ENCODE assay signal across 16 cellular contexts in genomic region chr7:116801092-116801710, GRCh38.
DNase-seq lines count a peak whose midpoint lies in the region; ATAC-seq, FAIRE-seq and TF ChIP-seq lines count a peak whose summit lies in the region.
"Had no signal": no experiment of that assay in that cellular context is flagged by ENCODE, and none has a peak within 500 bp of the region (broad histone marks: within the 10 kb centered on the region; RNA-seq: fewer than 3 reads in every experiment).

No MANE protein-coding gene starts in this region.

- H3K4me3 ChIP-seq in naive thymus-derived CD4-positive, alpha-beta T cell (ENCODE audit: low read length): no peak overlapping the region
- H3K4me3 ChIP-seq in coronary artery: no peak overlapping the region
- H3K4me3 ChIP-seq: vagina had no signal

- ATAC-seq in naive thymus-derived CD4-positive, alpha-beta T cell: no peak
- ATAC-seq: T-helper 17 cell had no signal

- H3K9me3 ChIP-seq in naive thymus-derived CD4-positive, alpha-beta T cell (ENCODE audit: control insufficient read depth in 2 of 3, low read length in 3 of 3): no peaks in the 10 kb centered on the region
- H3K9me3 ChIP-seq: BE2C, vagina had no signal

- H3K27me3 Mint-ChIP-seq in naive thymus-derived CD4-positive, alpha-beta T cell: peaks cover 5 to 20% (median 17%) of the 10 kb centered on the region in 5 donors

- CTCF ChIA-PET in naive thymus-derived CD4-positive, alpha-beta T cell (lab: Charles Lee): interaction anchor here (0.6 kb wide), 1 partner anchor 100 kb away, joined by 3 read pairs; no protein-coding TSS in a partner anchor

- H3K4me1 ChIP-seq in naive thymus-derived CD4-positive, alpha-beta T cell (ENCODE audit: control insufficient read depth in 2 of 2, insufficient read depth in 2 of 2, low read length in 2 of 2): no peaks in the 10 kb centered on the region
- H3K4me1 ChIP-seq: BE2C had no signal

- H3K27ac Mint-ChIP-seq in naive thymus-derived CD4-positive, alpha-beta T cell: no peak overlapping the region
- H3K27ac Mint-ChIP-seq: dendritic cell treated with granulocyte-macrophage colony-stimulating factor and Interleukin-4, amounts not matched to agents 40 ng/mL and 50 ng/mL, for 4 days; IgD-negative memory B cell; T-helper 17 cell had no signal

- FAIRE-seq in TTC549 (lab: Jason Lieb, UNC): peak; percentile 43

- H3K27me3 ChIP-seq in naive thymus-derived CD4-positive, alpha-beta T cell (ENCODE audit: control insufficient read depth in 2 of 2, insufficient read depth in 2 of 2, low read length in 2 of 2): no peaks in the 10 kb centered on the region
- H3K27me3 ChIP-seq: vagina had no signal

- DNase-seq in A172 (ENCODE audit: low spot score) (peak; percentile 34), HCEC 1CT (peak; percentile 84), hepatic stellate cell (ENCODE audit: low spot score) (peak; percentile 57), NAMALWA (ENCODE audit: low spot score) (no peak), coronary artery (ENCODE audit: low spot score) (no peak)
- no peak for DNase-seq in stimulated activated CD4-positive, alpha-beta T cell treated with anti-CD3 and anti-CD28 coated beads, Interleukin-1b, Interleukin-23, amount 100 ng/mL, for 48 hours
- no peak for DNase-seq in naive thymus-derived CD4-positive, alpha-beta T cell
- DNase-seq: activated T-cell treated with anti-CD3 and anti-CD28 coated beads for 4 hours, BE2C, NCI-H69, occipital lobe, T-helper 17 cell had no signal

- POLR2A ChIA-PET in naive thymus-derived CD4-positive, alpha-beta T cell (lab: Charles Lee): no interaction called here

- H3K4me1 Mint-ChIP-seq in naive thymus-derived CD4-positive, alpha-beta T cell: peaks cover 0 to 3% (median 0%) of the 10 kb centered on the region in 7 donors

- H3K36me3 ChIP-seq in naive thymus-derived CD4-positive, alpha-beta T cell (ENCODE audit: control insufficient read depth in 2 of 3, insufficient read depth in 3 of 3, low read length in 3 of 3): no peaks in the 10 kb centered on the region
- H3K36me3 ChIP-seq: BE2C, vagina had no signal

- peaks cover 0 to 2% (median 0%) of the 10 kb centered on the region in 11 donors for H3K9me3 Mint-ChIP-seq in naive thymus-derived CD4-positive, alpha-beta T cell
- H3K9me3 Mint-ChIP-seq: dendritic cell treated with granulocyte-macrophage colony-stimulating factor and Interleukin-4, amounts not matched to agents 40 ng/mL and 50 ng/mL, for 4 days; IgD-negative memory B cell had no signal

- intact Hi-C loops in naive thymus-derived CD4-positive, alpha-beta T cell (cut with micrococcal nuclease): no loop called here

- TF ChIP-seq CTCF in coronary artery (IDR thresholded peaks at IDR 0.05): no peak

- H3K4me3 Mint-ChIP-seq in naive thymus-derived CD4-positive, alpha-beta T cell: no peak overlapping the region
- H3K4me3 Mint-ChIP-seq: dendritic cell treated with granulocyte-macrophage colony-stimulating factor and Interleukin-4, amounts not matched to agents 40 ng/mL and 50 ng/mL, for 4 days; IgD-negative memory B cell; T-helper 17 cell had no signal

- no peaks in the 10 kb centered on the region for H3K36me3 Mint-ChIP-seq in naive thymus-derived CD4-positive, alpha-beta T cell

- no peak overlapping the region for H3K27ac ChIP-seq in naive thymus-derived CD4-positive, alpha-beta T cell (ENCODE audit: low read depth, low read length)
- no peak overlapping the region for H3K27ac ChIP-seq in coronary artery
- H3K27ac ChIP-seq: vagina had no signal

Comparison
In these comparisons a context has a peak if more than half of its experiments do, and no peak if none do; other contexts are left out.
1. DNase-seq: peak in A172 (single experiment), HCEC 1CT (single experiment) and hepatic stellate cell (single experiment); none in NAMALWA (single experiment), stimulated activated CD4-positive, alpha-beta T cell treated with anti-CD3 and anti-CD28 coated beads, Interleukin-1b, Interleukin-23, amount 100 ng/mL, for 48 hours (single experiment), naive thymus-derived CD4-positive, alpha-beta T cell (0 of 9) and coronary artery (single experiment).